ENCODE assay signal across 29 cellular contexts in the genomic region with DNA sequence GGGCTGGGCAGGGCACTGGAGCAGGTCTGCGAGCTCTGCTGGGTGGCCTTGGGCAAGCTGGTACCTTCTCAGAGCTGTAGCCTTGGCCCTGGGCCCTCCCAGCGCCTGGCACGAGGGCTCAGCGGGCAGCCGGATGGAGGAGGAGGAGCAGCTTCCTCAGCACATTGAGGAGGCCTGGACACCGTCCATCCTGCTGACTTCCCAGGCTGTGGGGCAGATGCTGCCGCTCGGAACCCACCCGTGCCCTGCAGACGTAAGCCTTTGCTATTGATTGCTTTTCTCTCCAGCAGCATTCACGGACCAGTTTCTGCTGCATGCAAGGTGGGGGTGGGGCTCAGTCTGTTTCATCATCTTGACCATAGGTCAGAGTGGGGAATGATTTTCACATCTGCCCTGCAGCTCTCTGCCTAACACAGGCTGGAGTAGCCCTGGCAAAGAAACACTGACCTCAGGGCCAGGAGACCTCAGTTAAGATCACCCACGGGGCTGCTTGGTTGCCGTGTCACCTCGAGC.
DNase-seq lines count a peak whose midpoint lies in the region; ATAC-seq and TF ChIP-seq lines count a peak whose summit lies in the region.
"Had no signal": no experiment of that assay in that cellular context is flagged by ENCODE, and none has a peak within 500 bp of the region (broad histone marks: within the 10 kb centered on the region; RNA-seq: fewer than 3 reads in every experiment).

No MANE protein-coding gene starts in this region.

- no peak for TF ChIP-seq CTCF in testis (IDR thresholded peaks at IDR 0.05)

- no peak overlapping the region for H3K23ac ChIP-seq in mesenchymal stem cell (ENCODE audit: low read length in 2 of 2)

- DNase-seq in MV-4-11 (lab: John Stamatoyannopoulos, UW) (peak; percentile 3), fibroblast of gingiva (ENCODE audit: low read depth) (peak; percentile 4), mesenchymal stem cell (peak; percentile 16), testis (peak; percentile 24), NCI-H2171 treated with DMSO at 0.1 percent for 48 hours (lab: John Stamatoyannopoulos, UW) (no peak)
- no peak for DNase-seq in activated CD4-positive, alpha-beta memory T cell treated with anti-CD3 and anti-CD28 coated beads for 36 hours
- DNase-seq: activated CD4-positive, alpha-beta T cell treated with anti-CD3 and anti-CD28 coated beads, Interleukin-2, amount 10 ng/mL, durations not matched to agents 7 days and 5 days; activated naive CD4-positive, alpha-beta T cell; activated T-cell treated with anti-CD3 and anti-CD28 coated beads, Interleukin-2, amount 50 U/mL, for 4 hours; COR-L47; GDM1; immature natural killer cell; left colon; NCI-H1092; NCI-H187; NCI-H82; sigmoid colon; stimulated activated CD4-positive, alpha-beta T cell treated with anti-CD3 and anti-CD28 coated beads, Interleukin-4, amount 100 ng/mL, for 4 hours; T1000; WERI-Rb-1 had no signal

- H4K8ac ChIP-seq in mesenchymal stem cell (ENCODE audit: low read length) = no peak overlapping the region

- WGBS in mesenchymal stem cell = 81% methylated on average over 14 of the region's 14 CpGs
- 70 to 74% methylated on average over 11 to 14 of the region's 14 CpGs for WGBS in testis, 2 donors

- no peak overlapping the region for H3K4me3 Mint-ChIP-seq in activated CD4-positive, alpha-beta memory T cell treated with anti-CD3 and anti-CD28 coated beads for 36 hours
- H3K4me3 Mint-ChIP-seq: activated CD4-positive, alpha-beta T cell treated with anti-CD3 and anti-CD28 coated beads, Interleukin-2, amount 10 ng/mL, durations not matched to agents 7 days and 5 days; activated T-cell treated with anti-CD3 and anti-CD28 coated beads, Interleukin-2, amount 50 U/mL, for 4 hours; central memory CD8-positive, alpha-beta T cell; immature natural killer cell; memory B cell; neural crest cell; type B pancreatic cell had no signal

- H3K36me3 ChIP-seq in mesenchymal stem cell (ENCODE audit: control insufficient read depth in 1 of 2, insufficient read depth in 2 of 2, low read depth in 1 of 2, low read length in 2 of 2) (peaks cover 0 to 2% of the 10 kb centered on the region in 2 experiments), testis (ENCODE audit: low read depth, missing control alignments) (no peaks in the 10 kb centered on the region)
- H3K36me3 ChIP-seq: HAP-1, sigmoid colon, SJSA1 had no signal

- H3K4me3 ChIP-seq in mesenchymal stem cell (ENCODE audit: insufficient read depth in 1 of 2, low read depth in 1 of 2, low read length in 2 of 2) (no peak overlapping the region), testis (no peak overlapping the region)
- H3K4me3 ChIP-seq: dorsolateral prefrontal cortex, HAP-1, sigmoid colon, SJSA1 had no signal

- POLR2A ChIA-PET in activated CD4-positive, alpha-beta memory T cell treated with anti-CD3 and anti-CD28 coated beads for 36 hours (lab: Charles Lee) = no interaction called here

- H3K4ac ChIP-seq in mesenchymal stem cell (ENCODE audit: low read depth in 1 of 2, low read length in 2 of 2) = no peak overlapping the region

- no peak overlapping the region for H2BK120ac ChIP-seq in mesenchymal stem cell (ENCODE audit: low read depth, low read length)

- no peak overlapping the region for H3K27ac Mint-ChIP-seq in activated CD4-positive, alpha-beta memory T cell treated with anti-CD3 and anti-CD28 coated beads for 36 hours
- H3K27ac Mint-ChIP-seq: activated CD4-positive, alpha-beta T cell treated with anti-CD3 and anti-CD28 coated beads, Interleukin-2, amount 10 ng/mL, durations not matched to agents 7 days and 5 days; memory B cell had no signal

- H3K9me3 ChIP-seq in mesenchymal stem cell (ENCODE audit: control insufficient read depth, low read length) (no peaks in the 10 kb centered on the region), testis (no peaks in the 10 kb centered on the region)
- H3K9me3 ChIP-seq: HAP-1, sigmoid colon, SJSA1 had no signal

- H2BK15ac ChIP-seq in mesenchymal stem cell (ENCODE audit: low read depth, poor library complexity, severe bottlenecking) = no peak overlapping the region

- H3K4me1 Mint-ChIP-seq in activated CD4-positive, alpha-beta memory T cell treated with anti-CD3 and anti-CD28 coated beads for 36 hours (ENCODE audit: low read depth) = no peaks in the 10 kb centered on the region
- H3K4me1 Mint-ChIP-seq: activated CD4-positive, alpha-beta T cell treated with anti-CD3 and anti-CD28 coated beads, Interleukin-2, amount 10 ng/mL, durations not matched to agents 7 days and 5 days; memory B cell had no signal

- H3K36me3 Mint-ChIP-seq in activated CD4-positive, alpha-beta memory T cell treated with anti-CD3 and anti-CD28 coated beads for 36 hours = no peaks in the 10 kb centered on the region
- H3K36me3 Mint-ChIP-seq: immature natural killer cell, memory B cell, type B pancreatic cell had no signal

- intact Hi-C loops in testis (cut with DNase I; ENCODE audit: low total_unique reads) = no loop called here
- intact Hi-C loops in activated CD4-positive, alpha-beta memory T cell treated with anti-CD3 and anti-CD28 coated beads for 36 hours (cut with micrococcal nuclease) = no loop called here

- H3K27me3 ChIP-seq in mesenchymal stem cell (ENCODE audit: control insufficient read depth in 1 of 2, insufficient read depth in 1 of 2, low read length in 2 of 2) (peaks cover 35 to 39% of the 10 kb centered on the region in 2 experiments), testis (no peaks in the 10 kb centered on the region)
- H3K27me3 ChIP-seq: sigmoid colon had no signal

- H2AK5ac ChIP-seq in mesenchymal stem cell (ENCODE audit: low read length, severe bottlenecking) = no peak overlapping the region

- no peak overlapping the region for H3K18ac ChIP-seq in mesenchymal stem cell (ENCODE audit: low read depth in 1 of 2, low read length in 2 of 2)

- H3K9ac ChIP-seq in mesenchymal stem cell (ENCODE audit: low read length) = no peak overlapping the region

- CTCF ChIA-PET in activated CD4-positive, alpha-beta memory T cell treated with anti-CD3 and anti-CD28 coated beads for 36 hours (lab: Charles Lee) = no interaction called here

- no peaks in the 10 kb centered on the region for H3K79me1 ChIP-seq in mesenchymal stem cell (replicated peaks; ENCODE audit: low read length, poor library complexity, severe bottlenecking)

- no peak for ATAC-seq in GM19455 (IDR thresholded peaks at IDR 0.05; ENCODE audit: unreplicated experiment)
- ATAC-seq: activated T-cell treated with anti-CD3 and anti-CD28 coated beads, Interleukin-2, amount 50 U/mL, for 4 hours; left colon had no signal

- no peak overlapping the region for H2AFZ ChIP-seq in mesenchymal stem cell (ENCODE audit: low read depth, low read length)

- no peaks in the 10 kb centered on the region for H3K9me3 Mint-ChIP-seq in activated CD4-positive, alpha-beta memory T cell treated with anti-CD3 and anti-CD28 coated beads for 36 hours
- H3K9me3 Mint-ChIP-seq: activated CD4-positive, alpha-beta T cell treated with anti-CD3 and anti-CD28 coated beads, Interleukin-2, amount 10 ng/mL, durations not matched to agents 7 days and 5 days; activated T-cell treated with anti-CD3 and anti-CD28 coated beads, Interleukin-2, amount 50 U/mL, for 4 hours; central memory CD8-positive, alpha-beta T cell; immature natural killer cell; neural crest cell; type B pancreatic cell had no signal

- H2BK12ac ChIP-seq in mesenchymal stem cell (ENCODE audit: low read length in 2 of 2) = peak overlapping the region; percentile 21 to 41

- no peak overlapping the region for H2BK5ac ChIP-seq in mesenchymal stem cell (ENCODE audit: low read depth, low read length, poor library complexity, severe bottlenecking)

- H3K27me3 Mint-ChIP-seq in activated CD4-positive, alpha-beta memory T cell treated with anti-CD3 and anti-CD28 coated beads for 36 hours = peaks cover 16% of the 10 kb centered on the region

- H3K4me2 ChIP-seq in mesenchymal stem cell (ENCODE audit: low read length, poor library complexity, severe bottlenecking) = no peak overlapping the region

- H3K4me1 ChIP-seq in mesenchymal stem cell (ENCODE audit: control insufficient read depth, insufficient read depth, low read depth, low read length) (peaks cover 32% of the 10 kb centered on the region), testis (peaks cover 7% of the 10 kb centered on the region)
- H3K4me1 ChIP-seq: HAP-1, sigmoid colon had no signal

- peak overlapping the region; percentile 43 for H4K91ac ChIP-seq in mesenchymal stem cell (ENCODE audit: low read length)

- H3K14ac ChIP-seq in mesenchymal stem cell (ENCODE audit: low read length in 2 of 2) = peak overlapping the region in 1 of 2 experiments; percentile 9

- H3K27ac ChIP-seq in mesenchymal stem cell (ENCODE audit: low read length, poor library complexity, severe bottlenecking) (no peak overlapping the region), testis (no peak overlapping the region)
- H3K27ac ChIP-seq: C4-2B, sigmoid colon, SJSA1, WERI-Rb-1 had no signal

- no peak for TF ChIP-seq POLR2A in testis (IDR thresholded peaks at IDR 0.05)

Comparison
In these comparisons a context has a peak if more than half of its experiments do, and no peak if none do; other contexts are left out.
1. DNase-seq: peak in MV-4-11 (single experiment), fibroblast of gingiva (single experiment), mesenchymal stem cell (single experiment) and testis (single experiment); none in activated CD4-positive, alpha-beta memory T cell treated with anti-CD3 and anti-CD28 coated beads for 36 hours (single experiment) and NCI-H2171 treated with DMSO at 0.1 percent for 48 hours (single experiment).